14 cellular contexts compared by ENCODE assay signal in the genomic region with DNA sequence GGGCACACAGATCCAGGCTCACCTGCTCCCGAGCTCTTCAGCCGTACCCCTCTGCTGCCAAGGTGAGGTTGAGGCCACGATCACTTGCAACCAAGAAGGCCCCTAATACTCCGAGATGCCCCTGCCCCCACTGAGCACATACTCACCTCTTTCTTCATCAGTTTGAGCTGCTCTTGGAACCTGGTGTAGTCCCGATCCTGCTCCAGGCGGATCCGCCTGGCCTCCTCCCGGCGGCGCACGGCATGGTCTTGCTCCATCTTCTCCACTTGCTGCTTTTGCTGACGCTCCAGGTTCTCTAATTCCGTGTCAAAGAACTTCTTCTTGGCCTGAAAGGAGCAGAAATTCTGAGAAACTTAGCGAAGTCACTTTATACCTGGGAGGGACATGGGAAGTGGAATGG.
"Had no signal": no experiment of that assay in that cellular context is flagged by ENCODE, and none has a peak within 500 bp of the region (broad histone marks: within the 10 kb centered on the region; RNA-seq: fewer than 3 reads in every experiment).

No MANE protein-coding gene starts in this region.

- ATAC-seq: heart left ventricle, mucosa of descending colon had no signal

- H3K27ac Mint-ChIP-seq: brain; nephron progenitor cell; stimulated activated naive CD8-positive, alpha-beta T cell treated with anti-CD3 and anti-CD28 coated beads, Interleukin-15, Interleukin-2, amounts not matched to agents 100 ng/mL and 50 ng/mL, for 24 hours had no signal

- H3K36me3 ChIP-seq: WERI-Rb-1 had no signal

- H3K4me3 ChIP-seq: heart left ventricle, mucosa of descending colon, testis had no signal

- H3K9me3 Mint-ChIP-seq: brain; nephron progenitor cell; stimulated activated naive CD8-positive, alpha-beta T cell treated with anti-CD3 and anti-CD28 coated beads, Interleukin-15, Interleukin-2, amounts not matched to agents 100 ng/mL and 50 ng/mL, for 24 hours had no signal

- H3K27me3 ChIP-seq: heart left ventricle, testis had no signal

- H3K4me3 Mint-ChIP-seq: brain; nephron progenitor cell; stimulated activated naive CD8-positive, alpha-beta T cell treated with anti-CD3 and anti-CD28 coated beads, Interleukin-15, Interleukin-2, amounts not matched to agents 100 ng/mL and 50 ng/mL, for 24 hours had no signal

- DNase-seq: activated CD4-positive, alpha-beta T cell treated with anti-CD3 and anti-CD28 coated beads for 4 hours; activated gamma-delta T cell; activated T-cell treated with anti-CD3 and anti-CD28 coated beads, Interleukin-2, amount 50 U/mL, for 1 hour; amygdala; cerebellar nuclear complex; foreskin melanocyte; heart left ventricle; mucosa of descending colon; nephron progenitor cell; stimulated activated CD4-positive, alpha-beta T cell treated with anti-CD3 and anti-CD28 coated beads, Interleukin-2, amount 100 ng/mL, for 48 hours; testis; WERI-Rb-1 had no signal

- H3K9me3 ChIP-seq: mucosa of descending colon, testis had no signal

- H3K27ac ChIP-seq: heart left ventricle, testis, WERI-Rb-1 had no signal

- H3K27me3 Mint-ChIP-seq: brain; stimulated activated naive CD8-positive, alpha-beta T cell treated with anti-CD3 and anti-CD28 coated beads, Interleukin-15, Interleukin-2, amounts not matched to agents 100 ng/mL and 50 ng/mL, for 24 hours had no signal
